Comparison of ENCODE assay signal across 8 cellular contexts in the genomic region with DNA sequence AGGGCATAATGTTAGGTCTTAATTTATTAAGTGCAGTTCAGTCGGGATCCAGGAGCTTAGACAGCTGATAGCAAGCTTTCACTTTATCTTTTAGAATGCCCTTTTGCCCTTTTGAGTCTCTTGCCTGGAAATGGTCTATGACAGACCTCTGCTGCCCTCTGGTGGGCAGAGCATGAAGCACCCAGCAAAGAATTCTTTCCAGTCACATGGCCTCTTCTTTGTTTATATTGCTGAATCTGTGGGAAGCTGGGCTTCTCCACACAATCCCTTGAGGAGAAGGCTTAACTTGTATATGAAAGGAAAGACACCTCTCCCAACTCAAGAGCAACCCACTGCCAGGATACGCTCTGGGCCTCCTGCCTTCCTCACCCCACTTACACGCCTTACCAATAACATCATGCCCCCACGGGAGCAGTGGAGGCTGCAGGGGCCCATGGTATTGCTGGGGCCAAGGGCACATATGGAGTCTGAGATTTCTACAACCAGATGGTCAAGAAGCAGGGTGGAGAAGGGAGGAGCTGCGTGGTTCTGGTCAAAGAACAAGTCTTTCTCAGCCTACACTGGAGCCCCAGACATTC. TPM values are rescaled to one million over a fixed set of nuclear protein-coding genes. Genes with fewer than 3 reads are reported as not detected.
A peak's percentile ranks its signal among the peaks of the same experiment; 100 is the strongest.
DNase-seq lines count a peak whose midpoint lies in the region; ATAC-seq and TF ChIP-seq lines count a peak whose summit lies in the region.

No MANE protein-coding gene starts in this region.

- H3K27ac Mint-ChIP-seq in activated naive CD8-positive, alpha-beta T cell treated with anti-CD3 and anti-CD28 coated beads for 36 hours: no peak overlapping the region
- peak overlapping the region; percentile 87 for H3K27ac Mint-ChIP-seq in progenitor cell of endocrine pancreas

- WGBS in heart left ventricle, 4 donors: 29 to 36% (median 31%) methylated on average over 5 of the region's 5 CpGs

- H3K27ac ChIP-seq in heart left ventricle (peak overlapping the region in 6 of 12 donors; percentile 11 to 77 (median 32)), upper lobe of right lung (peak overlapping the region; percentile 11)

- intact Hi-C loops in heart left ventricle (cut with DNase I): loop anchor here (1.0 to 10.0 kb wide), 14 partner anchors 224 to 754 kb away; partner anchors contain the start of genes EPPIN (in 1 of the 10) and WFDC2 (in 1 of the 10)
- intact Hi-C loops in upper lobe of right lung (cut with DNase I): loop anchor here (10.0 kb wide), 1 partner anchor 226 kb away; the partner anchor contains the start of gene EPPIN

- CTCF ChIA-PET in GM10248 (lab: Yijun Ruan, JAX): interaction anchor here (0.6 to 5.4 kb wide), 87 partner anchors 8 to 677 kb away, joined by 3 to 49 read pairs (median 5); partner anchors contain the start of genes DNTTIP1, PCIF1, SLPI and SYS1

- peak; percentile 80 for DNase-seq in GM10248 (ENCODE audit: extremely low spot score)
- peak; percentile 81 for DNase-seq in NCI-H1092 treated with DMSO at 0.1 percent for 48 hours (lab: John Stamatoyannopoulos, UW)
- peak; percentile 50 for DNase-seq in SKM-1 treated with dmso at 0.1 percent for 144 hours (lab: John Stamatoyannopoulos, UW; ENCODE audit: unreplicated experiment)
- peak; percentile 73 for DNase-seq in activated naive CD8-positive, alpha-beta T cell treated with anti-CD3 and anti-CD28 coated beads for 36 hours
- DNase-seq in heart left ventricle: peak; percentile 59 to 81 (median 74)
- DNase-seq in progenitor cell of endocrine pancreas (ENCODE audit: low spot score, unreplicated experiment): peak; percentile 80
- DNase-seq in upper lobe of right lung: peak; percentile 86

- peaks cover 11% of the 10 kb centered on the region for H3K27me3 Mint-ChIP-seq in activated naive CD8-positive, alpha-beta T cell treated with anti-CD3 and anti-CD28 coated beads for 36 hours
- peaks cover 1% of the 10 kb centered on the region for H3K27me3 Mint-ChIP-seq in progenitor cell of endocrine pancreas

- TF ChIP-seq CTCF in GM10248 (IDR thresholded peaks at IDR 0.05; ENCODE audit: control extremely low read depth, extremely low read depth, low read depth, missing control alignments): peak; percentile 92
- TF ChIP-seq CTCF in heart left ventricle (IDR thresholded peaks at IDR 0.05): peak; percentile 89 to 98 (median 92)
- peak; percentile 98 for TF ChIP-seq CTCF in progenitor cell of endocrine pancreas (IDR thresholded peaks at IDR 0.05; ENCODE audit: unreplicated experiment)
- TF ChIP-seq CTCF in upper lobe of right lung (IDR thresholded peaks at IDR 0.05): peak; percentile 97

- H3K9me3 ChIP-seq in heart left ventricle (no peaks in the 10 kb centered on the region), upper lobe of right lung (no peaks in the 10 kb centered on the region)

- TF ChIP-seq POLR2A in heart left ventricle (IDR thresholded peaks at IDR 0.05): no peak

- POLR2A ChIA-PET in GM10248 (lab: Yijun Ruan, JAX): interaction anchor here (0.5 kb wide), 1 partner anchor 410 kb away, joined by 5 read pairs; no protein-coding TSS in a partner anchor

- no peak overlapping the region for H3K4me3 Mint-ChIP-seq in activated naive CD8-positive, alpha-beta T cell treated with anti-CD3 and anti-CD28 coated beads for 36 hours
- no peak overlapping the region for H3K4me3 Mint-ChIP-seq in progenitor cell of endocrine pancreas (ENCODE audit: low read depth)

- no peaks in the 10 kb centered on the region for H3K36me3 ChIP-seq in heart left ventricle
- H3K36me3 ChIP-seq in upper lobe of right lung: no peaks in the 10 kb centered on the region

- peaks cover 6% of the 10 kb centered on the region for H3K4me1 Mint-ChIP-seq in activated naive CD8-positive, alpha-beta T cell treated with anti-CD3 and anti-CD28 coated beads for 36 hours
- peaks cover 10% of the 10 kb centered on the region for H3K4me1 Mint-ChIP-seq in progenitor cell of endocrine pancreas (ENCODE audit: low read depth)

- peaks cover 0 to 11% (median 5%) of the 10 kb centered on the region in 12 donors for H3K4me1 ChIP-seq in heart left ventricle
- peaks cover 9% of the 10 kb centered on the region for H3K4me1 ChIP-seq in upper lobe of right lung

- no peaks in the 10 kb centered on the region for H3K36me3 Mint-ChIP-seq in activated naive CD8-positive, alpha-beta T cell treated with anti-CD3 and anti-CD28 coated beads for 36 hours
- H3K36me3 Mint-ChIP-seq in progenitor cell of endocrine pancreas (ENCODE audit: insufficient read depth): no peaks in the 10 kb centered on the region

- peak; percentile 48 to 86 (median 84) for ATAC-seq in heart left ventricle
- ATAC-seq in upper lobe of right lung: peak; percentile 96
- no peak for ATAC-seq in HG03280 (IDR thresholded peaks at IDR 0.05; ENCODE audit: unreplicated experiment)

- H3K27me3 ChIP-seq in heart left ventricle (peaks cover 0 to 3% (median 0%) of the 10 kb centered on the region in 9 donors), upper lobe of right lung (no peaks in the 10 kb centered on the region)

- H3K9me3 Mint-ChIP-seq in activated naive CD8-positive, alpha-beta T cell treated with anti-CD3 and anti-CD28 coated beads for 36 hours: no peaks in the 10 kb centered on the region
- no peaks in the 10 kb centered on the region for H3K9me3 Mint-ChIP-seq in progenitor cell of endocrine pancreas (ENCODE audit: low read depth)

- H3K4me3 ChIP-seq in heart left ventricle: no peak overlapping the region
- H3K4me3 ChIP-seq in upper lobe of right lung: no peak overlapping the region

RNA-seq across cellular contexts. Expression of gene WFDC3, which starts 20.4 kb away (rescaled TPM):
- not detected for total RNA-seq in activated naive CD8-positive, alpha-beta T cell treated with anti-CD3 and anti-CD28 coated beads for 36 hours
- 1 to 10 TPM in 4 of 9 donors, under 1 TPM in 1, not detected in 4; 0.86 to 2.4 (median 1.4) TPM for total RNA-seq in heart left ventricle
- polyA plus RNA-seq in heart left ventricle: under 1 TPM in 1 of 2 donors, not detected in 1; 0.72 TPM
- 0.62 and 0.84 TPM in 2 replicates for total RNA-seq in progenitor cell of endocrine pancreas
- 2.1 TPM for total RNA-seq in upper lobe of right lung

RNA-seq across cellular contexts. Expression of gene DNTTIP1, which starts 20.5 kb away (rescaled TPM):
- 10 to 100 TPM; 31.1 to 31.5 TPM for total RNA-seq in activated naive CD8-positive, alpha-beta T cell treated with anti-CD3 and anti-CD28 coated beads for 36 hours
- 10 to 100 TPM; 10.1 to 24.9 (median 21.3) TPM for total RNA-seq in heart left ventricle
- polyA plus RNA-seq in heart left ventricle: 10 to 100 TPM; 25.0 to 31.5 TPM
- 29.3 and 33.4 TPM in 2 replicates for total RNA-seq in progenitor cell of endocrine pancreas
- 32.0 TPM for total RNA-seq in upper lobe of right lung

RNA-seq across cellular contexts. Expression of gene UBE2C, which starts 41.2 kb away (rescaled TPM):
- total RNA-seq in activated naive CD8-positive, alpha-beta T cell treated with anti-CD3 and anti-CD28 coated beads for 36 hours: 100 to 1,000 TPM; 185 to 188 TPM
- total RNA-seq in heart left ventricle (10 to 100 TPM in 1 of 9 donors, 1 to 10 TPM in 3, under 1 TPM in 1, not detected in 4; 0.32 to 16.9 (median 1.7) TPM), progenitor cell of endocrine pancreas (63.9 and 69.0 TPM in 2 replicates), upper lobe of right lung (1.4 TPM)
- under 1 TPM in 1 of 2 donors, not detected in 1; 0.79 TPM for polyA plus RNA-seq in heart left ventricle

RNA-seq across cellular contexts. Expression of gene SPINT4, which starts 49.1 kb away (rescaled TPM):
- total RNA-seq in activated naive CD8-positive, alpha-beta T cell treated with anti-CD3 and anti-CD28 coated beads for 36 hours: not detected
- total RNA-seq in heart left ventricle: not detected
- not detected for polyA plus RNA-seq in heart left ventricle
- total RNA-seq in progenitor cell of endocrine pancreas: not detected in 2 replicates
- not detected for total RNA-seq in upper lobe of right lung

RNA-seq across cellular contexts. Expression of gene TNNC2, which starts 55.8 kb away (rescaled TPM):
- total RNA-seq in activated naive CD8-positive, alpha-beta T cell treated with anti-CD3 and anti-CD28 coated beads for 36 hours: not detected
- total RNA-seq in heart left ventricle (not detected), progenitor cell of endocrine pancreas (0.67 TPM in 1 of 2 replicates, not detected in the other), upper lobe of right lung (0.61 TPM)
- under 1 TPM; 0.14 to 0.30 TPM for polyA plus RNA-seq in heart left ventricle
